21 cellular contexts compared by ENCODE assay signal in genomic region chr16:12256880-12257279, GRCh38.
"Had no signal": no experiment of that assay in that cellular context is flagged by ENCODE, and none has a peak within 500 bp of the region (broad histone marks: within the 10 kb centered on the region; RNA-seq: fewer than 3 reads in every experiment).

No MANE protein-coding gene starts in this region.

- H3K4me3 ChIP-seq: colonic mucosa, dorsolateral prefrontal cortex, left lung, lung, ovary, prostate gland, thyroid gland, upper lobe of right lung had no signal

- ATAC-seq: left lung; naive thymus-derived CD8-positive, alpha-beta T cell; T-helper 17 cell; upper lobe of right lung had no signal

- H3K27ac ChIP-seq: colonic mucosa, epithelial cell of prostate, left lung, ovary, prostate gland, thyroid gland, upper lobe of right lung had no signal

- H3K36me3 ChIP-seq: colonic mucosa, left lung, ovary, prostate gland, thyroid gland, upper lobe of right lung had no signal

- H3K4me1 ChIP-seq: colonic mucosa, left lung, prostate gland, upper lobe of right lung had no signal

- DNase-seq: activated CD4-positive, alpha-beta memory T cell treated with anti-CD3 and anti-CD28 coated beads, Interleukin-2, amount 10 ng/mL, durations not matched to agents 7 days and 5 days; activated CD4-positive, alpha-beta T cell treated with anti-CD3 and anti-CD28 coated beads, Interleukin-2, amount 10 ng/mL, durations not matched to agents 24 days and 14 days; activated effector memory CD4-positive, alpha-beta T cell treated with anti-CD3 and anti-CD28 coated beads, Interleukin-2, amount 50 U/mL, for 16 hours; activated naive CD4-positive, alpha-beta T cell treated with anti-CD3 and anti-CD28 coated beads, Interleukin-2, amount 10 ng/mL, durations not matched to agents 7 days and 5 days; colonic mucosa; dorsolateral prefrontal cortex; endodermal cell; immature natural killer cell; kidney glomerular epithelial cell; left lung; naive thymus-derived CD8-positive, alpha-beta T cell; ovary; stimulated activated CD4-positive, alpha-beta T cell treated with anti-CD3 and anti-CD28 coated beads, Interleukin-4, amount 100 ng/mL, for 24 hours; substantia nigra; SW 1271; T-helper 17 cell; thyroid gland; upper lobe of right lung had no signal

- H3K27me3 ChIP-seq: colonic mucosa, dorsolateral prefrontal cortex, left lung, ovary, thyroid gland, upper lobe of right lung had no signal

- H3K9me3 ChIP-seq: colonic mucosa, left lung, ovary, prostate gland, thyroid gland, upper lobe of right lung had no signal
